In the genomic region with DNA sequence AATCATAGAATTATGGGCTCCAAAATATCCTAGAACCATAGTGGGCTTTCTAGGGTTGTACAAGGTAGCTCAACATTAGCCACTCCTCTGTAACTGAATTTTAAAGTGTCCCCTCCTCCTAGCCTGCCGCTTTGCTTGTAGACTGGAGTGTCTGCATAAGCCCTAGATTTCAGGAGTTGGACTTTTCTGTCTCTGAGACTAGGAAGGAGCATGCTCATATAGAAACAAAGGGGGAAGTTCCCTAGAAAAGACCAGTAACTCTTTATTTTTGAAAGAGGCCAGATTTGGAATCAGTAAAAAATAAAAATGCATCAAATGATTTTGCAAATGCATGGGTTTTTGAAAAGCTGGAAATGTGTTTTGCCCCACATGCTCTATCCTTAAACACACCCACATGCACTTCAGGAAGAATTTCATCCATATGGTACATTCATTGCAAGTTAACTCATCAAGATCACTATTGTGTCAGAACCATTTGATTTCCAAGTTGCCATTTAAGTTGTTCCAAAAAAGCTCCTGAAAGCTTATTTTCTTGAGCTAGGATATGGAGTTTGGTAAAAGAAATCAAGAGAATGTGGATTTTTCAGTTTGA, we compare ENCODE assay signal across 18 cellular contexts.
"Had no signal": no experiment of that assay in that cellular context is flagged by ENCODE, and none has a peak within 500 bp of the region (broad histone marks: within the 10 kb centered on the region; RNA-seq: fewer than 3 reads in every experiment).

No MANE protein-coding gene starts in this region.

- H3K27me3 ChIP-seq: gastroesophageal sphincter, stomach, upper lobe of right lung had no signal

- ATAC-seq: activated CD8-positive, alpha-beta T cell treated with anti-CD3 and anti-CD28 coated beads for 36 hours; activated naive CD4-positive, alpha-beta T cell treated with anti-CD3 and anti-CD28 coated beads, Interleukin-2, amount 50 U/mL, for 72 hours; gastroesophageal sphincter; left colon; sciatic nerve; upper lobe of right lung; WTC11 had no signal

- H3K36me3 ChIP-seq: gastroesophageal sphincter, stomach, thoracic aorta, upper lobe of right lung had no signal

- H3K9me3 ChIP-seq: gastroesophageal sphincter, stomach, thoracic aorta, upper lobe of right lung had no signal

- DNase-seq: activated CD4-positive, alpha-beta T cell treated with anti-CD3 and anti-CD28 coated beads for 4 hours; activated CD8-positive, alpha-beta T cell treated with anti-CD3 and anti-CD28 coated beads for 36 hours; activated gamma-delta T cell; activated T-cell treated with anti-CD3 and anti-CD28 coated beads, Interleukin-2, amount 50 U/mL, for 48 hours; central memory CD4-positive, alpha-beta T cell; cortex of kidney; effector memory CD4-positive, alpha-beta T cell; left colon; stimulated activated CD4-positive, alpha-beta T cell treated with anti-CD3 and anti-CD28 coated beads, Interleukin-2, amount 100 ng/mL, for 24 hours; stomach; T-helper 2 cell; upper lobe of right lung had no signal

- H3K27ac ChIP-seq: gastroesophageal sphincter, stomach, thoracic aorta, upper lobe of right lung had no signal

- H3K4me1 ChIP-seq: gastroesophageal sphincter, stomach, upper lobe of right lung had no signal

- H3K4me3 ChIP-seq: gastroesophageal sphincter, lung, stomach, thoracic aorta, upper lobe of right lung had no signal
